In the genomic region with DNA sequence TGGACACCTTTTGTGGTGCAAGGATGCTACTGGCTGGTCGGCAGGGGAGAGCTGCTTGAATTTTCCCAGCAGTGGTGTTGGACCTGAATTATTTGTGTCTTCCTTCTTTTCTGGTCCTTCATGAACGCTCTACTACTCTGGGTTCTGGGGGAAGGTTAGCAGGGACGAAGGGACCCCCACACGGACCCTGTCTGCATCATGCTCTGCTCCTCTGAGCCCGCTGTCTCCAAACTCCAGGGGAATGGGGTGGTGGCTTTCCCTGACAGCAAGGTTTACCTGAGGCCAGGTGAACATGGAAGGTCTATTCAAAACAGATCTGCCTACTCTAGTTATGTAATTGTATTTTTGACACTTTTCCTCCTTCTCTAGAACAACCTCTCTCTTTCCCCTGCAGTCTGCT, we compare ENCODE assay signal across 28 cellular contexts.
"Had no signal": no experiment of that assay in that cellular context is flagged by ENCODE, and none has a peak within 500 bp of the region (broad histone marks: within the 10 kb centered on the region; RNA-seq: fewer than 3 reads in every experiment).

No MANE protein-coding gene starts in this region.

- H3K27me3 ChIP-seq: testis, thyroid gland, tibial nerve, transverse colon, upper lobe of left lung, uterus, vagina had no signal

- DNase-seq: stimulated activated CD4-positive, alpha-beta T cell treated with anti-CD3 and anti-CD28 coated beads, Interleukin-2, amount 100 ng/mL, for 48 hours; stimulated activated CD4-positive, alpha-beta T cell treated with anti-CD3 and anti-CD28 coated beads, Interleukin-4, amount 100 ng/mL, for 1 hour; stimulated activated CD4-positive, alpha-beta T cell treated with anti-CD3 and anti-CD28 coated beads, Interleukin-4, amount 100 ng/mL, for 24 hours; stimulated activated CD4-positive, alpha-beta T cell treated with anti-CD3 and anti-CD28 coated beads, Interleukin-4, amount 100 ng/mL, for 4 hours; stimulated activated CD8-positive, alpha-beta memory T cell treated with anti-CD3 and anti-CD28 coated beads, Interleukin-4, amount 100 ng/mL, for 48 hours; stimulated activated naive B cell treated with anti-CD40 and anti-IgM and Interleukin-4, amounts not matched to agents 10 μg/mL and 1 μg/mL and 100 μg/mL, for 72 hours; stimulated activated naive CD4-positive, alpha-beta T cell; stimulated activated naive CD4-positive, alpha-beta T cell treated with Interleukin-2 at 50 U/mL for 16 hours; stimulated activated naive CD8-positive, alpha-beta T cell treated with anti-CD3 and anti-CD28 coated beads, Interleukin-15, amount 100 ng/mL, for 72 hours; stimulated activated naive CD8-positive, alpha-beta T cell treated with anti-CD3 and anti-CD28 coated beads, Interleukin-15, Interleukin-2, amounts not matched to agents 100 U/mL and 50 U/mL, for 24 hours; stomach; substantia nigra; testis; thyroid gland; tibial artery; transverse colon; trophoblast cell; upper lobe of left lung; upper lobe of right lung; uterus had no signal

- ATAC-seq: stimulated activated effector memory CD8-positive, alpha-beta T cell treated with anti-CD3 and anti-CD28 coated beads, Interleukin-12 subunit alpha, Interleukin-12 subunit beta, amount 100 ng/mL, for 72 hours; stimulated activated memory B cell treated with anti-CD40 and anti-IgM and Interleukin-4, amounts not matched to agents 10 μg/mL and 1 μg/mL and 100 μg/mL, for 72 hours; stimulated activated naive CD8-positive, alpha-beta T cell treated with anti-CD3 and anti-CD28 coated beads, Interleukin-15, Interleukin-2, amounts not matched to agents 100 U/mL and 50 U/mL, for 24 hours; upper lobe of right lung had no signal

- H3K27me3 Mint-ChIP-seq: stimulated activated memory B cell treated with anti-CD40 and anti-IgM and Interleukin-4, amounts not matched to agents 10 μg/mL and 1 μg/mL and 100 μg/mL, for 72 hours; stimulated activated naive CD8-positive, alpha-beta T cell treated with anti-CD3 and anti-CD28 coated beads, Interleukin-15, amount 100 ng/mL, for 72 hours had no signal

- H3K27ac ChIP-seq: stomach, suprapubic skin, testis, thoracic aorta, tibial artery, tibial nerve, transverse colon, upper lobe of left lung, upper lobe of right lung, uterus, vagina had no signal

- H3K36me3 ChIP-seq: stomach, suprapubic skin, thoracic aorta, thyroid gland, tibial artery, tibial nerve, transverse colon, upper lobe of left lung, upper lobe of right lung, uterus, vagina had no signal

- H3K9me3 Mint-ChIP-seq: stimulated activated effector memory CD8-positive, alpha-beta T cell treated with anti-CD3 and anti-CD28 coated beads, Interleukin-12 subunit alpha, Interleukin-12 subunit beta, amount 100 ng/mL, for 72 hours; stimulated activated memory B cell treated with anti-CD40 and anti-IgM and Interleukin-4, amounts not matched to agents 10 μg/mL and 1 μg/mL and 100 μg/mL, for 72 hours; stimulated activated naive B cell treated with anti-CD40 and anti-IgM and Interleukin-4, amounts not matched to agents 10 μg/mL and 1 μg/mL and 100 μg/mL, for 72 hours; stimulated activated naive CD8-positive, alpha-beta T cell treated with anti-CD3 and anti-CD28 coated beads, Interleukin-15, amount 100 ng/mL, for 72 hours; stimulated activated naive CD8-positive, alpha-beta T cell treated with anti-CD3 and anti-CD28 coated beads, Interleukin-15, Interleukin-2, amounts not matched to agents 100 ng/mL and 50 ng/mL, for 24 hours; type B pancreatic cell had no signal

- H3K4me3 ChIP-seq: stomach, suprapubic skin, testis, thoracic aorta, thyroid gland, tibial artery, tibial nerve, transverse colon, upper lobe of left lung, upper lobe of right lung, uterus, vagina had no signal

- H3K27ac Mint-ChIP-seq: stimulated activated effector memory CD8-positive, alpha-beta T cell treated with anti-CD3 and anti-CD28 coated beads, Interleukin-12 subunit alpha, Interleukin-12 subunit beta, amount 100 ng/mL, for 72 hours; stimulated activated memory B cell treated with anti-CD40 and anti-IgM and Interleukin-4, amounts not matched to agents 10 μg/mL and 1 μg/mL and 100 μg/mL, for 72 hours; stimulated activated naive B cell treated with anti-CD40 and anti-IgM and Interleukin-4, amounts not matched to agents 10 μg/mL and 1 μg/mL and 100 μg/mL, for 72 hours; stimulated activated naive CD8-positive, alpha-beta T cell treated with anti-CD3 and anti-CD28 coated beads, Interleukin-15, Interleukin-2, amounts not matched to agents 100 ng/mL and 50 ng/mL, for 24 hours; type B pancreatic cell had no signal

- H3K4me1 Mint-ChIP-seq: stimulated activated effector memory CD8-positive, alpha-beta T cell treated with anti-CD3 and anti-CD28 coated beads, Interleukin-12 subunit alpha, Interleukin-12 subunit beta, amount 100 ng/mL, for 72 hours; stimulated activated memory B cell treated with anti-CD40 and anti-IgM and Interleukin-4, amounts not matched to agents 10 μg/mL and 1 μg/mL and 100 μg/mL, for 72 hours; stimulated activated naive CD8-positive, alpha-beta T cell treated with anti-CD3 and anti-CD28 coated beads, Interleukin-15, amount 100 ng/mL, for 72 hours had no signal

- H3K36me3 Mint-ChIP-seq: stimulated activated effector memory CD8-positive, alpha-beta T cell treated with anti-CD3 and anti-CD28 coated beads, Interleukin-12 subunit alpha, Interleukin-12 subunit beta, amount 100 ng/mL, for 72 hours; stimulated activated memory B cell treated with anti-CD40 and anti-IgM and Interleukin-4, amounts not matched to agents 10 μg/mL and 1 μg/mL and 100 μg/mL, for 72 hours; stimulated activated naive B cell treated with anti-CD40 and anti-IgM and Interleukin-4, amounts not matched to agents 10 μg/mL and 1 μg/mL and 100 μg/mL, for 72 hours; type B pancreatic cell had no signal

- H3K9me3 ChIP-seq: stomach, suprapubic skin, testis, thoracic aorta, thyroid gland, tibial artery, tibial nerve, transverse colon, upper lobe of left lung, upper lobe of right lung, uterus, vagina had no signal

- H3K4me3 Mint-ChIP-seq: stimulated activated effector memory CD8-positive, alpha-beta T cell treated with anti-CD3 and anti-CD28 coated beads, Interleukin-12 subunit alpha, Interleukin-12 subunit beta, amount 100 ng/mL, for 72 hours; stimulated activated memory B cell treated with anti-CD40 and anti-IgM and Interleukin-4, amounts not matched to agents 10 μg/mL and 1 μg/mL and 100 μg/mL, for 72 hours; stimulated activated naive B cell treated with anti-CD40 and anti-IgM and Interleukin-4, amounts not matched to agents 10 μg/mL and 1 μg/mL and 100 μg/mL, for 72 hours; stimulated activated naive CD8-positive, alpha-beta T cell treated with anti-CD3 and anti-CD28 coated beads, Interleukin-15, amount 100 ng/mL, for 72 hours; stimulated activated naive CD8-positive, alpha-beta T cell treated with anti-CD3 and anti-CD28 coated beads, Interleukin-15, Interleukin-2, amounts not matched to agents 100 ng/mL and 50 ng/mL, for 24 hours; type B pancreatic cell had no signal

- H3K4me1 ChIP-seq: stomach, suprapubic skin, testis, tibial artery, transverse colon, upper lobe of left lung, upper lobe of right lung, uterus, vagina had no signal
